In the genomic region with DNA sequence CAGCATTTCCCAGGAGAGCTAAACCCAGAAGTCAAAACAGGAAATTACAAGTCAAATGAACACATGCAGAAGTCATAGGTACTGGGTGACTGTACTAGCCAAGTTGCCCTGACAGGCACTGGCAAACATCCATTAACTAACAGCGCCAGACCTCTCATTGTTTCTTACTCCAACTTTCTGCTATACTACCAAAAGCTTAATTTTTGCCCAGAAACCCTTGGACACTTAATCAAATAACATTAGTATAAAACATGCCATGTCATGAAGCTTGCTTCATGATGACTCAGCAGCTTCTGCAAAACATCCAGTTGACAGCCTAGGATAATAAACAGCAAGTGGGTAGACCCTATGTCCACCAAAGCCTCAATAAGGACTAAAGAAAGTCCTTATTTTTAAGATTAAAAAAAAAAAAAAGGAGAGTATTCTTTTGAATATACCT, we compare ENCODE assay signal across 1 cellular context.
TF ChIP-seq lines count a peak whose summit lies in the region.

No MANE protein-coding gene starts in this region.

TF ChIP-seq in WTC11, 78 proteins besides CTCF, POLR2A, EP300 and RAD21 (continued from another document):
- TF ChIP-seq, protein P1, sequence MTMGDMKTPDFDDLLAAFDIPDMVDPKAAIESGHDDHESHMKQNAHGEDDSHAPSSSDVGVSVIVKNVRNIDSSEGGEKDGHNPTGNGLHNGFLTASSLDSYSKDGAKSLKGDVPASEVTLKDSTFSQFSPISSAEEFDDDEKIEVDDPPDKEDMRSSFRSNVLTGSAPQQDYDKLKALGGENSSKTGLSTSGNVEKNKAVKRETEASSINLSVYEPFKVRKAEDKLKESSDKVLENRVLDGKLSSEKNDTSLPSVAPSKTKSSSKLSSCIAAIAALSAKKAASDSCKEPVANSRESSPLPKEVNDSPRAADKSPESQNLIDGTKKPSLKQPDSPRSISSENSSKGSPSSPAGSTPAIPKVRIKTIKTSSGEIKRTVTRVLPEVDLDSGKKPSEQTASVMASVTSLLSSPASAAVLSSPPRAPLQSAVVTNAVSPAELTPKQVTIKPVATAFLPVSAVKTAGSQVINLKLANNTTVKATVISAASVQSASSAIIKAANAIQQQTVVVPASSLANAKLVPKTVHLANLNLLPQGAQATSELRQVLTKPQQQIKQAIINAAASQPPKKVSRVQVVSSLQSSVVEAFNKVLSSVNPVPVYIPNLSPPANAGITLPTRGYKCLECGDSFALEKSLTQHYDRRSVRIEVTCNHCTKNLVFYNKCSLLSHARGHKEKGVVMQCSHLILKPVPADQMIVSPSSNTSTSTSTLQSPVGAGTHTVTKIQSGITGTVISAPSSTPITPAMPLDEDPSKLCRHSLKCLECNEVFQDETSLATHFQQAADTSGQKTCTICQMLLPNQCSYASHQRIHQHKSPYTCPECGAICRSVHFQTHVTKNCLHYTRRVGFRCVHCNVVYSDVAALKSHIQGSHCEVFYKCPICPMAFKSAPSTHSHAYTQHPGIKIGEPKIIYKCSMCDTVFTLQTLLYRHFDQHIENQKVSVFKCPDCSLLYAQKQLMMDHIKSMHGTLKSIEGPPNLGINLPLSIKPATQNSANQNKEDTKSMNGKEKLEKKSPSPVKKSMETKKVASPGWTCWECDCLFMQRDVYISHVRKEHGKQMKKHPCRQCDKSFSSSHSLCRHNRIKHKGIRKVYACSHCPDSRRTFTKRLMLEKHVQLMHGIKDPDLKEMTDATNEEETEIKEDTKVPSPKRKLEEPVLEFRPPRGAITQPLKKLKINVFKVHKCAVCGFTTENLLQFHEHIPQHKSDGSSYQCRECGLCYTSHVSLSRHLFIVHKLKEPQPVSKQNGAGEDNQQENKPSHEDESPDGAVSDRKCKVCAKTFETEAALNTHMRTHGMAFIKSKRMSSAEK (CRISPR knock-in tag; IDR thresholded peaks at IDR 0.05; ENCODE audit: borderline replicate concordance) = no peak
